Comparison of ENCODE assay signal across 11 cellular contexts in the genomic region with DNA sequence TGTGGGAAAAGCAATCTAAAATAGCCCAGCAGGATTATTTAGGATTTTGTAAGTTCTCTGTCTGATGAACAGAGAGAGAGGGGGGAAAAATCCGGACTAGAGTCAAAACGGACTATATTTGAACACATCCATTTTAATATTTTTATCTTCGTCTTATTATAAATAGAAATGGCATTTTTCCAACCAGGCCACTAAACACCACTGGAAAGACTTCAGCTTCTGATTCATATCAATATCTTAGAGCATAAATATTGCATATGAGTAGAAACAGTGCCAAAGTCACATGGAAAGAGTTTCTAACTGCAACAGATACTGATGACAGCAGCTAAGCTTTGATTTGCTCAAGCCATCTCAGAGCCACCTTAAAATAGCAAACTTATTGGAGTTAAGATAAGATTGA. TPM values are rescaled to one million over a fixed set of nuclear protein-coding genes. Genes with fewer than 3 reads are reported as not detected.
DNase-seq lines count a peak whose midpoint lies in the region; ATAC-seq and TF ChIP-seq lines count a peak whose summit lies in the region.
"Had no signal": no experiment of that assay in that cellular context is flagged by ENCODE, and none has a peak within 500 bp of the region (broad histone marks: within the 10 kb centered on the region; RNA-seq: fewer than 3 reads in every experiment).

No MANE protein-coding gene starts in this region.

- no peak overlapping the region for H3K27ac Mint-ChIP-seq in stimulated activated naive CD8-positive, alpha-beta T cell treated with anti-CD3 and anti-CD28 coated beads, Interleukin-15, amount 100 ng/mL, for 72 hours
- no peak overlapping the region for H3K27ac Mint-ChIP-seq in neural progenitor cell
- H3K27ac Mint-ChIP-seq: CD8-positive, alpha-beta memory T cell had no signal

- no peaks in the 10 kb centered on the region for H3K79me2 ChIP-seq in neural progenitor cell (ENCODE audit: low read depth)

- H3K27me3 ChIP-seq in neural progenitor cell, result peaks cover 21% of the 10 kb centered on the region

- H3K9ac ChIP-seq in neural progenitor cell, result no peak overlapping the region

- peaks cover 19% of the 10 kb centered on the region for H3K4me1 Mint-ChIP-seq in stimulated activated naive CD8-positive, alpha-beta T cell treated with anti-CD3 and anti-CD28 coated beads, Interleukin-15, amount 100 ng/mL, for 72 hours
- H3K4me1 Mint-ChIP-seq in neural progenitor cell, result peaks cover 46% of the 10 kb centered on the region

- ATAC-seq in stimulated activated naive CD8-positive, alpha-beta T cell treated with anti-CD3 and anti-CD28 coated beads, Interleukin-15, amount 100 ng/mL, for 72 hours, result no peak
- no peak for ATAC-seq in stimulated activated naive CD8-positive, alpha-beta T cell treated with anti-CD3 and anti-CD28 coated beads, Interleukin-15, Interleukin-2, amounts not matched to agents 100 U/mL and 50 U/mL, for 24 hours

- no peak overlapping the region for H3K27ac ChIP-seq in neural progenitor cell

- no peaks in the 10 kb centered on the region for H4K20me1 ChIP-seq in neural progenitor cell (ENCODE audit: low read depth)

- no peaks in the 10 kb centered on the region for H3F3A ChIP-seq in neural progenitor cell (ENCODE audit: low read depth)

- no peaks in the 10 kb centered on the region for H3K9me3 ChIP-seq in neural progenitor cell (ENCODE audit: low read depth)

- peak overlapping the region; percentile 92 for H2AFZ ChIP-seq in neural progenitor cell (replicated peaks)

- TF ChIP-seq CTCF in epithelial cell of proximal tubule (conservative IDR thresholded peaks at IDR 0.05; ENCODE audit: low read depth, low read length) (no peak), neural progenitor cell (IDR thresholded peaks at IDR 0.05) (no peak)

- H3K9me3 Mint-ChIP-seq in stimulated activated naive CD8-positive, alpha-beta T cell treated with anti-CD3 and anti-CD28 coated beads, Interleukin-15, amount 100 ng/mL, for 72 hours, result no peaks in the 10 kb centered on the region
- H3K9me3 Mint-ChIP-seq in neural progenitor cell, result no peaks in the 10 kb centered on the region

- peaks cover 41% of the 10 kb centered on the region for H3K27me3 Mint-ChIP-seq in stimulated activated naive CD8-positive, alpha-beta T cell treated with anti-CD3 and anti-CD28 coated beads, Interleukin-15, amount 100 ng/mL, for 72 hours
- H3K27me3 Mint-ChIP-seq in neural progenitor cell (ENCODE audit: insufficient read depth, low read depth), result no peaks in the 10 kb centered on the region
- H3K27me3 Mint-ChIP-seq: central memory CD8-positive, alpha-beta T cell had no signal

- peaks cover 24% of the 10 kb centered on the region for H3K4me1 ChIP-seq in neural progenitor cell

- H3K4me3 ChIP-seq in epithelial cell of proximal tubule (ENCODE audit: low read depth, low read length), result peak overlapping the region; percentile 81
- peak overlapping the region; percentile 50 for H3K4me3 ChIP-seq in neural progenitor cell

- peak overlapping the region; percentile 89 for H3K4me2 ChIP-seq in neural progenitor cell

- H3K36me3 Mint-ChIP-seq in neural progenitor cell, result peaks cover 3% of the 10 kb centered on the region

- no peaks in the 10 kb centered on the region for H3K36me3 ChIP-seq in neural progenitor cell

- peak overlapping the region; percentile 21 to 65 for H3K4me3 Mint-ChIP-seq in stimulated activated naive CD8-positive, alpha-beta T cell treated with anti-CD3 and anti-CD28 coated beads, Interleukin-15, amount 100 ng/mL, for 72 hours
- peak overlapping the region; percentile 89 for H3K4me3 Mint-ChIP-seq in neural progenitor cell
- H3K4me3 Mint-ChIP-seq: central memory CD8-positive, alpha-beta T cell had no signal

- DNase-seq in stimulated activated naive CD8-positive, alpha-beta T cell treated with anti-CD3 and anti-CD28 coated beads, Interleukin-15, amount 100 ng/mL, for 72 hours, result no peak
- DNase-seq in stimulated activated naive CD8-positive, alpha-beta T cell treated with anti-CD3 and anti-CD28 coated beads, Interleukin-15, Interleukin-2, amounts not matched to agents 100 U/mL and 50 U/mL, for 24 hours, result no peak
- no peak for DNase-seq in epithelial cell of proximal tubule (ENCODE audit: low read depth)
- no peak for DNase-seq in neural progenitor cell (ENCODE audit: low spot score)
- no peak for DNase-seq in activated gamma-delta T cell (lab: John Stamatoyannopoulos, UW)
- no peak for DNase-seq in NCI-H345 (lab: John Stamatoyannopoulos, UW)
- DNase-seq in NCI-H2107 (lab: John Stamatoyannopoulos, UW), result no peak
- DNase-seq in NCI-H69 (lab: John Stamatoyannopoulos, UW), result no peak
- DNase-seq: T1000 had no signal

RNA-seq across cellular contexts. Expression of a gene that starts 0.5 kb away (rescaled TPM):
- total RNA-seq in epithelial cell of proximal tubule (0.72 and 1.4 TPM in 2 replicates), neural progenitor cell (ENCODE audit: low replicate concordance) (1.7 and 6.6 TPM in 2 replicates)
- total RNA-seq: CD8-positive, alpha-beta memory T cell had no signal
